ENCODE assay signal across 9 cellular contexts in the genomic region with DNA sequence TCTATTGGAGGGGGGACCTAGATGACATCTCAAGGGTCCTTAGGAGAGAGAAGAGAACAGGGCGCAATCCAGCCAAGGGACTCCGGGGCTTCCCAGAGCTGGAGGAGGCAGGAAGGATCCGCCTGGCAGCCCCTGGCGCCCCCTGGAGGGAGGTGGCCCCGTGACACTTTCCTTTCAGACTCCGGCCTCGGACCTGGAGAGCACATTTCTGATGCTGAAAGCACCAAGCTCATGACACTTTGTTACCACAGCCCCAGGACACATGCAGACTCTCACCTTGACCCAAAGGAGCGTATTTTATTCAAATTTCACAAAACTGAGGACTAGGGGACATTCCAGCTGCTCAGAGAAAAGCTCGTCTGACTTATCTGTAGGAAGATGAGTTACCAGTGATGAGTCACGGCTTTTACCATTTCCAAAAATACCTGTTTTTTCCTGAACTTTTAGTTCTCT. TPM values are rescaled to one million over a fixed set of nuclear protein-coding genes. Genes with fewer than 3 reads are reported as not detected.
A peak's percentile ranks its signal among the peaks of the same experiment; 100 is the strongest.
DNase-seq lines count a peak whose midpoint lies in the region; ATAC-seq, FAIRE-seq and TF ChIP-seq lines count a peak whose summit lies in the region.
"Had no signal": no experiment of that assay in that cellular context is flagged by ENCODE, and none has a peak within 500 bp of the region (broad histone marks: within the 10 kb centered on the region; RNA-seq: fewer than 3 reads in every experiment).

No MANE protein-coding gene starts in this region.

- in situ Hi-C loops in SK-MEL-5 (cut with HindIII; ENCODE audit: low pct_unique_long_range_greater_than_20kb, low sequenced_read_pairs) = no loop called here

- no peak overlapping the region for H3K4me2 ChIP-seq in GM23338

- POLR2A ChIA-PET in MCF 10A (lab: Yijun Ruan, JAX) = no interaction called here

- peaks cover 3% of the 10 kb centered on the region; the same call in 1 of the 3 replicates for H3K9me3 Mint-ChIP-seq in GM23338
- H3K9me3 Mint-ChIP-seq in MCF 10A (ENCODE audit: unreplicated experiment) = peaks cover 10% of the 10 kb centered on the region

- peak overlapping the region in 1 of 2 donors; percentile 42 for H3K9ac ChIP-seq in kidney (ENCODE audit: low read length in 2 of 2)

- H3K9me2 ChIP-seq in GM23338 (ENCODE audit: insufficient read depth) = no peaks in the 10 kb centered on the region

- H3K27ac Mint-ChIP-seq in GM23338 = no peak overlapping the region
- no peak overlapping the region for H3K27ac Mint-ChIP-seq in MCF 10A (ENCODE audit: low read depth, unreplicated experiment)

- peak; percentile 76 to 83 for TF ChIP-seq CTCF in GM23338 (conservative IDR thresholded peaks at IDR 0.05; ENCODE audit: low read depth in 2 of 2)
- peak; percentile 34 for TF ChIP-seq CTCF in MCF 10A (IDR thresholded peaks at IDR 0.05; ENCODE audit: unreplicated experiment)
- TF ChIP-seq CTCF in kidney (IDR thresholded peaks at IDR 0.05; ENCODE audit: borderline replicate concordance, extremely low read depth, insufficient read depth) = peak; percentile 47

- peaks cover 5% of the 10 kb centered on the region; the same call in 1 of the 2 replicates for H3F3A ChIP-seq in GM23338 (replicated peaks; ENCODE audit: low read depth)

- H3K9me3 ChIP-seq in kidney (ENCODE audit: control insufficient read depth in 1 of 2, low read length in 2 of 2) = no peaks in the 10 kb centered on the region

- H3K36me3 Mint-ChIP-seq in GM23338 (ENCODE audit: low read depth) (no peaks in the 10 kb centered on the region; the same call in 2 of the 3 replicates), MCF 10A (ENCODE audit: insufficient read depth, unreplicated experiment) (no peaks in the 10 kb centered on the region)

- H3K27ac ChIP-seq in GM23338 (ENCODE audit: low read depth) (0 out of 2 replicates have a peak overlapping the region, but pooled peaks have one; percentile 55), kidney (ENCODE audit: low read depth in 2 of 2, low read length in 2 of 2) (peak overlapping the region; percentile 76 to 81)

- H2AFZ ChIP-seq in GM23338 = no peak overlapping the region

- H3K4me1 ChIP-seq in GM23338 (ENCODE audit: insufficient read depth) (no peaks in the 10 kb centered on the region), kidney (ENCODE audit: control insufficient read depth in 1 of 2, insufficient read depth in 1 of 2, low read depth in 1 of 2, low read length in 2 of 2) (peaks cover 13 to 20% of the 10 kb centered on the region in 2 donors)

- ATAC-seq in GM23338 (peak; percentile 89), GM19351 (IDR thresholded peaks at IDR 0.05; ENCODE audit: unreplicated experiment) (no peak), HG02852 (IDR thresholded peaks at IDR 0.05; ENCODE audit: unreplicated experiment) (no peak)

- H3K4me3 Mint-ChIP-seq in GM23338 (no peak overlapping the region), MCF 10A (ENCODE audit: unreplicated experiment) (no peak overlapping the region)

- H3K36me3 ChIP-seq in GM23338 (ENCODE audit: insufficient read depth) (no peaks in the 10 kb centered on the region), kidney (ENCODE audit: control insufficient read depth in 1 of 2, insufficient read depth in 2 of 2, low read length in 2 of 2) (no peaks in the 10 kb centered on the region)

- peaks cover 12% of the 10 kb centered on the region for H3K27me3 Mint-ChIP-seq in GM23338 (ENCODE audit: insufficient read depth, low read depth, poor library complexity)
- H3K27me3 Mint-ChIP-seq in MCF 10A (ENCODE audit: insufficient read depth, unreplicated experiment) = peaks cover 43% of the 10 kb centered on the region

- H3K79me2 ChIP-seq in GM23338 (replicated peaks; ENCODE audit: insufficient read depth) = no peaks in the 10 kb centered on the region

- H3K4me1 Mint-ChIP-seq in GM23338 (peaks cover 11% of the 10 kb centered on the region), MCF 10A (ENCODE audit: insufficient read depth, unreplicated experiment) (peaks cover 19% of the 10 kb centered on the region)

- no peak overlapping the region for H3K4me3 ChIP-seq in GM23338
- H3K4me3 ChIP-seq in kidney (ENCODE audit: low read length in 2 of 2) = no peak overlapping the region

- BruUV-seq in MCF 10A (replicated peaks; lab: Mats Ljungman, UMichigan) = no TSS peak

- no peaks in the 10 kb centered on the region; the same call in 1 of the 2 replicates for H4K20me1 ChIP-seq in GM23338 (replicated peaks; ENCODE audit: insufficient read depth)

- H3K27me3 ChIP-seq in GM23338 (ENCODE audit: insufficient read depth) = no peaks in the 10 kb centered on the region

- CTCF ChIA-PET in MCF 10A (lab: Yijun Ruan, JAX) = interaction anchor here (0.7 kb wide), 2 partner anchors 119 to 539 kb away, joined by 3 to 4 read pairs; no protein-coding TSS in a partner anchor

- DNase-seq in A172 (ENCODE audit: low spot score) (peak; percentile 88), GM23338 (ENCODE audit: low spot score) (peak; percentile 91), SK-MEL-5 (ENCODE audit: low read depth, low spot score) (peak; percentile 76), MCF 10A (ENCODE audit: unreplicated experiment) (peak; percentile 61), kidney (peak; percentile 84)
- peak; percentile 37 for DNase-seq in stimulated activated CD4-positive, alpha-beta T cell treated with anti-CD3 and anti-CD28 coated beads, Interleukin-4, amount 100 ng/mL, for 1 hour

- intact Hi-C loops in MCF 10A (cut with micrococcal nuclease) = loop anchor here (5.0 kb wide), 1 partner anchor 128 kb away; no protein-coding TSS in a partner anchor
- intact Hi-C loops in kidney (cut with DNase I) = no loop called here

- FAIRE-seq in kidney (lab: Jason Lieb, UNC) = no peak
- FAIRE-seq: colon had no signal

TF ChIP-seq in GM23338, 12 proteins besides CTCF, POLR2A, EP300 and RAD21:
- TF ChIP-seq, protein P1, sequence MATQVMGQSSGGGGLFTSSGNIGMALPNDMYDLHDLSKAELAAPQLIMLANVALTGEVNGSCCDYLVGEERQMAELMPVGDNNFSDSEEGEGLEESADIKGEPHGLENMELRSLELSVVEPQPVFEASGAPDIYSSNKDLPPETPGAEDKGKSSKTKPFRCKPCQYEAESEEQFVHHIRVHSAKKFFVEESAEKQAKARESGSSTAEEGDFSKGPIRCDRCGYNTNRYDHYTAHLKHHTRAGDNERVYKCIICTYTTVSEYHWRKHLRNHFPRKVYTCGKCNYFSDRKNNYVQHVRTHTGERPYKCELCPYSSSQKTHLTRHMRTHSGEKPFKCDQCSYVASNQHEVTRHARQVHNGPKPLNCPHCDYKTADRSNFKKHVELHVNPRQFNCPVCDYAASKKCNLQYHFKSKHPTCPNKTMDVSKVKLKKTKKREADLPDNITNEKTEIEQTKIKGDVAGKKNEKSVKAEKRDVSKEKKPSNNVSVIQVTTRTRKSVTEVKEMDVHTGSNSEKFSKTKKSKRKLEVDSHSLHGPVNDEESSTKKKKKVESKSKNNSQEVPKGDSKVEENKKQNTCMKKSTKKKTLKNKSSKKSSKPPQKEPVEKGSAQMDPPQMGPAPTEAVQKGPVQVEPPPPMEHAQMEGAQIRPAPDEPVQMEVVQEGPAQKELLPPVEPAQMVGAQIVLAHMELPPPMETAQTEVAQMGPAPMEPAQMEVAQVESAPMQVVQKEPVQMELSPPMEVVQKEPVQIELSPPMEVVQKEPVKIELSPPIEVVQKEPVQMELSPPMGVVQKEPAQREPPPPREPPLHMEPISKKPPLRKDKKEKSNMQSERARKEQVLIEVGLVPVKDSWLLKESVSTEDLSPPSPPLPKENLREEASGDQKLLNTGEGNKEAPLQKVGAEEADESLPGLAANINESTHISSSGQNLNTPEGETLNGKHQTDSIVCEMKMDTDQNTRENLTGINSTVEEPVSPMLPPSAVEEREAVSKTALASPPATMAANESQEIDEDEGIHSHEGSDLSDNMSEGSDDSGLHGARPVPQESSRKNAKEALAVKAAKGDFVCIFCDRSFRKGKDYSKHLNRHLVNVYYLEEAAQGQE (IDR thresholded peaks at IDR 0.05; ENCODE audit: unreplicated experiment) = no peak
- TF ChIP-seq POLR2AphosphoS5 (IDR thresholded peaks at IDR 0.05; ENCODE audit: low read depth) (no peak), NANOG (IDR thresholded peaks at IDR 0.05; ENCODE audit: borderline replicate concordance) (no peak), ZNF114 (CRISPR knock-in tag; IDR thresholded peaks at IDR 0.05) (no peak), JUNB (IDR thresholded peaks at IDR 0.05; ENCODE audit: unreplicated experiment) (no peak), EZH2 (IDR thresholded peaks at IDR 0.05; ENCODE audit: low read depth, unreplicated experiment) (no peak)

RNA-seq across cellular contexts. Expression of a gene that starts 21.4 kb away (rescaled TPM):
- total RNA-seq in A172 (2014; rRNA removed; shearing (Covaris generic)) = 31.0 and 31.9 TPM in 2 replicates
- total RNA-seq in GM23338 (2014; rRNA removed; shearing (Covaris generic)) = 34.5 and 36.2 TPM in 2 replicates
- polyA plus RNA-seq in GM23338 (2016; fragmentation: Nextera tagmentation; extraction: Ambion mirVana) (10.9 and 12.1 TPM in 2 replicates), kidney (ENCODE audit: insufficient read depth, low read depth, low replicate concordance) (18.3 TPM)
- 14.3 and 15.8 TPM in 2 replicates for total RNA-seq in SK-MEL-5 (2014; rRNA removed; shearing (Covaris generic))
- polyA plus RNA-seq in SK-MEL-5 (2015; cell fraction: cytosol; rRNA removed) = 31.9 and 34.3 TPM in 2 replicates
- 148 and 205 TPM in 2 replicates for polyA plus RNA-seq in SK-MEL-5 (2015; cell fraction: nucleus; rRNA removed)
- total RNA-seq in MCF 10A (2022) (25.2 and 31.3 TPM in 2 replicates), kidney (30.2 TPM)

Comparison
In these comparisons a context has a peak if more than half of its experiments do, and no peak if none do; other contexts are left out.
1. DNase-seq: peak in every context shown above with its lines; median percentile 91 in GM23338; 88 in A172; 84 in kidney; 76 in SK-MEL-5; 61 in MCF 10A; 37 in stimulated activated CD4-positive, alpha-beta T cell treated with anti-CD3 and anti-CD28 coated beads, Interleukin-4, amount 100 ng/mL, for 1 hour.